Comparison of ENCODE assay signal across 8 cellular contexts in the genomic region with DNA sequence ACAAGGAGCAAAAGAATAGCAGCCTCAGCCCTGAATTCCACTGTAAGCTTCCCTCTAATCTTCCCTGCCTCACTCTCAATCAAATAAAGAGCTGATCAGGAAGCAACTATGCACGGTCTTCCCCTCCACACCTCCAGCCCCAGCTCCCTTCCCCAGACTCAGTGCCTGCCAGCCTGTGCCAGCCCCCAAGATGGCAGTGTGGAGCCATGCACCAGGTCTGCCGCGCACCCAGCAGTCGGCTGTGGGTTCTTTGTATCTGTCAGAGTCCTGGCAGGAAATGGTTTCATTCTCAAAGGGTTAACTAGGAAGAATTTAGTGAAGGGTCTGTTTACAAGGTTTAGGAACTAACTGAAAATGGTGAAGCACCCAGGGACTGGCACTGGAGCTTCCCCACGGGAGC.
A peak's percentile ranks its signal among the peaks of the same experiment; 100 is the strongest.
DNase-seq lines count a peak whose midpoint lies in the region; ATAC-seq and TF ChIP-seq lines count a peak whose summit lies in the region.
"Not testable (repeated sequence)": the region's sequence is repeated elsewhere in the genome, so short reads cannot be mapped to it uniquely, and the experiment has no call there.

No MANE protein-coding gene starts in this region.

- not testable (repeated sequence) for H2AK5ac ChIP-seq in mesenchymal stem cell (ENCODE audit: low read length, severe bottlenecking)

- TF ChIP-seq CTCF in BE2C (IDR thresholded peaks at IDR 0.05; ENCODE audit: low read depth, low read length): peak; percentile 55
- TF ChIP-seq CTCF in HFFc6 (IDR thresholded peaks at IDR 0.05): peak; percentile 77
- TF ChIP-seq CTCF in VCaP (conservative IDR thresholded peaks at IDR 0.05): peak; percentile 72
- TF ChIP-seq CTCF in fibroblast of the aortic adventitia (IDR thresholded peaks at IDR 0.05; ENCODE audit: insufficient read depth, low read length): peak; percentile 56

- not testable (repeated sequence) for H4K91ac ChIP-seq in mesenchymal stem cell (ENCODE audit: low read length)

- H3K36me3 Mint-ChIP-seq in HFFc6 (ENCODE audit: low read depth); activated naive CD8-positive, alpha-beta T cell treated with anti-CD3 and anti-CD28 coated beads, Interleukin-2, amount 10 ng/mL, durations not matched to agents 7 days and 5 days: not testable (repeated sequence)

- ATAC-seq in activated naive CD8-positive, alpha-beta T cell treated with anti-CD3 and anti-CD28 coated beads, Interleukin-2, amount 10 ng/mL, durations not matched to agents 7 days and 5 days (ENCODE audit: low read depth): not testable (repeated sequence)

- H2BK120ac ChIP-seq in mesenchymal stem cell (ENCODE audit: low read depth, low read length): not testable (repeated sequence)

- peak; percentile 69 for DNase-seq in BE2C
- DNase-seq in HFFc6: peak; percentile 58
- DNase-seq in NCI-H774 (lab: John Stamatoyannopoulos, UW): peak; percentile 14
- peak; percentile 66 for DNase-seq in activated naive CD8-positive, alpha-beta T cell treated with anti-CD3 and anti-CD28 coated beads, Interleukin-2, amount 10 ng/mL, durations not matched to agents 7 days and 5 days
- DNase-seq in fibroblast of the aortic adventitia (ENCODE audit: low read depth): not testable (repeated sequence)
- DNase-seq in mesenchymal stem cell: peak; percentile 45
- peak; percentile 30 to 64 for DNase-seq in stimulated activated CD4-positive, alpha-beta T cell treated with anti-CD3 and anti-CD28 coated beads, Interleukin-2, amount 100 ng/mL, for 24 hours

- not testable (repeated sequence) for H3K14ac ChIP-seq in mesenchymal stem cell (ENCODE audit: low read length in 2 of 2)

- not testable (repeated sequence) for H4K8ac ChIP-seq in mesenchymal stem cell (ENCODE audit: low read length)

- H3K9ac ChIP-seq in mesenchymal stem cell (ENCODE audit: low read length): not testable (repeated sequence)

- not testable (repeated sequence) for H3K9me3 ChIP-seq in BE2C; mesenchymal stem cell (ENCODE audit: control insufficient read depth, low read length)

- not testable (repeated sequence) for H3K27me3 Mint-ChIP-seq in HFFc6 (ENCODE audit: insufficient read depth); activated naive CD8-positive, alpha-beta T cell treated with anti-CD3 and anti-CD28 coated beads, Interleukin-2, amount 10 ng/mL, durations not matched to agents 7 days and 5 days

- H3K79me1 ChIP-seq in mesenchymal stem cell (replicated peaks; ENCODE audit: low read length, poor library complexity, severe bottlenecking): not testable (repeated sequence)

- peak overlapping the region; percentile 6; the same call in 1 of the 2 replicates for H3K4me3 Mint-ChIP-seq in HFFc6
- H3K4me3 Mint-ChIP-seq in activated naive CD8-positive, alpha-beta T cell treated with anti-CD3 and anti-CD28 coated beads, Interleukin-2, amount 10 ng/mL, durations not matched to agents 7 days and 5 days: not testable (repeated sequence)

- peaks cover 18% of the 10 kb centered on the region for H3K4me1 Mint-ChIP-seq in HFFc6 (ENCODE audit: low read depth)
- not testable (repeated sequence) for H3K4me1 Mint-ChIP-seq in activated naive CD8-positive, alpha-beta T cell treated with anti-CD3 and anti-CD28 coated beads, Interleukin-2, amount 10 ng/mL, durations not matched to agents 7 days and 5 days

- 0% methylated on average over 3 of the region's 5 CpGs for WGBS in mesenchymal stem cell

- not testable (repeated sequence) for H3K4me2 ChIP-seq in mesenchymal stem cell (ENCODE audit: low read length, poor library complexity, severe bottlenecking)

- H3K4me1 ChIP-seq in BE2C; mesenchymal stem cell (ENCODE audit: control insufficient read depth, insufficient read depth, low read depth, low read length): not testable (repeated sequence)

- not testable (repeated sequence) for H3K27me3 ChIP-seq in BE2C; mesenchymal stem cell (ENCODE audit: control insufficient read depth in 1 of 2, insufficient read depth in 1 of 2, low read length in 2 of 2)

- H2AFZ ChIP-seq in mesenchymal stem cell (ENCODE audit: low read depth, low read length): not testable (repeated sequence)

- H3K4ac ChIP-seq in mesenchymal stem cell (ENCODE audit: low read depth in 1 of 2, low read length in 2 of 2): not testable (repeated sequence)

- H3K36me3 ChIP-seq in BE2C; mesenchymal stem cell (ENCODE audit: control insufficient read depth in 1 of 2, insufficient read depth in 2 of 2, low read depth in 1 of 2, low read length in 2 of 2): not testable (repeated sequence)

- not testable (repeated sequence) for H2BK5ac ChIP-seq in mesenchymal stem cell (ENCODE audit: low read depth, low read length, poor library complexity, severe bottlenecking)

- not testable (repeated sequence) for H2BK12ac ChIP-seq in mesenchymal stem cell (ENCODE audit: low read length in 2 of 2)

- not testable (repeated sequence) for H3K18ac ChIP-seq in mesenchymal stem cell (ENCODE audit: low read depth in 1 of 2, low read length in 2 of 2)

- POLR2A ChIA-PET in activated naive CD8-positive, alpha-beta T cell treated with anti-CD3 and anti-CD28 coated beads, Interleukin-2, amount 10 ng/mL, durations not matched to agents 7 days and 5 days (lab: Charles Lee): not testable (repeated sequence)

- not testable (repeated sequence) for H3K4me3 ChIP-seq in BE2C (ENCODE audit: low read depth, low read length); fibroblast of the aortic adventitia (ENCODE audit: low read depth, low read length); mesenchymal stem cell (ENCODE audit: insufficient read depth in 1 of 2, low read depth in 1 of 2, low read length in 2 of 2)

- H2BK15ac ChIP-seq in mesenchymal stem cell (ENCODE audit: low read depth, poor library complexity, severe bottlenecking): not testable (repeated sequence)

- H3K9me3 Mint-ChIP-seq in HFFc6; activated naive CD8-positive, alpha-beta T cell treated with anti-CD3 and anti-CD28 coated beads, Interleukin-2, amount 10 ng/mL, durations not matched to agents 7 days and 5 days: not testable (repeated sequence)

- peak overlapping the region; percentile 59; the same call in 1 of the 2 replicates for H3K27ac Mint-ChIP-seq in HFFc6
- H3K27ac Mint-ChIP-seq in activated naive CD8-positive, alpha-beta T cell treated with anti-CD3 and anti-CD28 coated beads, Interleukin-2, amount 10 ng/mL, durations not matched to agents 7 days and 5 days: not testable (repeated sequence)

- not testable (repeated sequence) for H3K27ac ChIP-seq in VCaP; mesenchymal stem cell (ENCODE audit: low read length, poor library complexity, severe bottlenecking)

- not testable (repeated sequence) for H3K23ac ChIP-seq in mesenchymal stem cell (ENCODE audit: low read length in 2 of 2)
